ENCODE assay signal across 1 cellular context in the genomic region with DNA sequence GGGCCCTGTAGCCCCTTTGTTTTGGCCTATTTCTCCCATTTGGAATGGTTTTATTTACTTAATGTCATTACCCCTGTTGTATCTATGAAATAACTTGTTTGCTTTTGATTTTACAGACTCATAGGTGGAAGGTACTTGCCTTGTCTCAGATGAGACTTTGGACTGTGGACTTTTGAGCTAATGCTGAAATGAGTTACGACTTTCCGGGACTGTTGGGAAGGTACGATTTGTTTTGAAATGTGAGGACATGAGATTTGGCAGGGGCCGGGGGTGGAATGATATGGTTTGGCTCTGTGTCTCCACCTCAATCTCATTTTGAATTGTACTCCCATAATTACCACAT.
TF ChIP-seq lines count a peak whose summit lies in the region.

No MANE protein-coding gene starts in this region.

TF ChIP-seq in HepG2, 621 proteins besides CTCF, POLR2A, EP300 and RAD21 (continued from another document and continues in another):
- TF ChIP-seq, protein P1, sequence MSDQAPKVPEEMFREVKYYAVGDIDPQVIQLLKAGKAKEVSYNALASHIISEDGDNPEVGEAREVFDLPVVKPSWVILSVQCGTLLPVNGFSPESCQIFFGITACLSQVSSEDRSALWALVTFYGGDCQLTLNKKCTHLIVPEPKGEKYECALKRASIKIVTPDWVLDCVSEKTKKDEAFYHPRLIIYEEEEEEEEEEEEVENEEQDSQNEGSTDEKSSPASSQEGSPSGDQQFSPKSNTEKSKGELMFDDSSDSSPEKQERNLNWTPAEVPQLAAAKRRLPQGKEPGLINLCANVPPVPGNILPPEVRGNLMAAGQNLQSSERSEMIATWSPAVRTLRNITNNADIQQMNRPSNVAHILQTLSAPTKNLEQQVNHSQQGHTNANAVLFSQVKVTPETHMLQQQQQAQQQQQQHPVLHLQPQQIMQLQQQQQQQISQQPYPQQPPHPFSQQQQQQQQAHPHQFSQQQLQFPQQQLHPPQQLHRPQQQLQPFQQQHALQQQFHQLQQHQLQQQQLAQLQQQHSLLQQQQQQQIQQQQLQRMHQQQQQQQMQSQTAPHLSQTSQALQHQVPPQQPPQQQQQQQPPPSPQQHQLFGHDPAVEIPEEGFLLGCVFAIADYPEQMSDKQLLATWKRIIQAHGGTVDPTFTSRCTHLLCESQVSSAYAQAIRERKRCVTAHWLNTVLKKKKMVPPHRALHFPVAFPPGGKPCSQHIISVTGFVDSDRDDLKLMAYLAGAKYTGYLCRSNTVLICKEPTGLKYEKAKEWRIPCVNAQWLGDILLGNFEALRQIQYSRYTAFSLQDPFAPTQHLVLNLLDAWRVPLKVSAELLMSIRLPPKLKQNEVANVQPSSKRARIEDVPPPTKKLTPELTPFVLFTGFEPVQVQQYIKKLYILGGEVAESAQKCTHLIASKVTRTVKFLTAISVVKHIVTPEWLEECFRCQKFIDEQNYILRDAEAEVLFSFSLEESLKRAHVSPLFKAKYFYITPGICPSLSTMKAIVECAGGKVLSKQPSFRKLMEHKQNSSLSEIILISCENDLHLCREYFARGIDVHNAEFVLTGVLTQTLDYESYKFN (CRISPR knock-in tag; conservative IDR thresholded peaks at IDR 0.05): peak; percentile 67
- no peak for TF ChIP-seq SNRNP70 (IDR thresholded peaks at IDR 0.05; ENCODE audit: low read depth, low read length)
- TF ChIP-seq STAT5B (CRISPR knock-in tag; IDR thresholded peaks at IDR 0.05): no peak
- TF ChIP-seq RXRB (CRISPR knock-in tag; IDR thresholded peaks at IDR 0.05; ENCODE audit: borderline replicate concordance): peak; percentile 45
- no peak for TF ChIP-seq ZNF609 (CRISPR knock-in tag; IDR thresholded peaks at IDR 0.05; ENCODE audit: borderline replicate concordance)
- no peak for TF ChIP-seq ZNF562 (CRISPR knock-in tag; IDR thresholded peaks at IDR 0.05; ENCODE audit: borderline replicate concordance)
- no peak for TF ChIP-seq HES4 (CRISPR knock-in tag; IDR thresholded peaks at IDR 0.05; ENCODE audit: borderline replicate concordance)
- TF ChIP-seq SP4 (CRISPR knock-in tag; IDR thresholded peaks at IDR 0.05): no peak
- TF ChIP-seq TEAD2 (CRISPR knock-in tag; IDR thresholded peaks at IDR 0.05): no peak
- 0 out of 2 replicates have a peak, but pooled peaks have one; percentile 56 for TF ChIP-seq FOXA1 (IDR thresholded peaks at IDR 0.05)
- TF ChIP-seq FOXA1 (CRISPR knock-in tag; IDR thresholded peaks at IDR 0.05): no peak
- TF ChIP-seq POLR2AphosphoS5 (IDR thresholded peaks at IDR 0.05; ENCODE audit: low read depth, low read length): no peak
- no peak for TF ChIP-seq GABPA (IDR thresholded peaks at IDR 0.05; ENCODE audit: low read depth, low read length)
- 0 out of 2 replicates have a peak, but pooled peaks have one; percentile 18 for TF ChIP-seq GABPA (CRISPR knock-in tag; IDR thresholded peaks at IDR 0.05; ENCODE audit: low read depth)
- TF ChIP-seq, protein P2, sequence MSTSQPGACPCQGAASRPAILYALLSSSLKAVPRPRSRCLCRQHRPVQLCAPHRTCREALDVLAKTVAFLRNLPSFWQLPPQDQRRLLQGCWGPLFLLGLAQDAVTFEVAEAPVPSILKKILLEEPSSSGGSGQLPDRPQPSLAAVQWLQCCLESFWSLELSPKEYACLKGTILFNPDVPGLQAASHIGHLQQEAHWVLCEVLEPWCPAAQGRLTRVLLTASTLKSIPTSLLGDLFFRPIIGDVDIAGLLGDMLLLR (CRISPR knock-in tag; IDR thresholded peaks at IDR 0.05): no peak
- no peak for TF ChIP-seq SP1 (IDR thresholded peaks at IDR 0.05)
- no peak for TF ChIP-seq SP1 (CRISPR knock-in tag; IDR thresholded peaks at IDR 0.05)
- TF ChIP-seq NFYC (CRISPR knock-in tag; IDR thresholded peaks at IDR 0.05): no peak
- TF ChIP-seq SAP130 (CRISPR knock-in tag; IDR thresholded peaks at IDR 0.05; ENCODE audit: low read depth): no peak
- TF ChIP-seq NCOR1 (IDR thresholded peaks at IDR 0.05; ENCODE audit: borderline replicate concordance, low read length): peak; percentile 73
- no peak for TF ChIP-seq EED (CRISPR knock-in tag; IDR thresholded peaks at IDR 0.05)
- TF ChIP-seq FIP1L1 (IDR thresholded peaks at IDR 0.05; ENCODE audit: borderline replicate concordance, insufficient read depth, low read depth, low read length): no peak
- TF ChIP-seq PRDM10 (CRISPR knock-in tag; IDR thresholded peaks at IDR 0.05; ENCODE audit: low read depth): peak; percentile 63; the same call in 1 of the 2 replicates
- 0 out of 2 replicates have a peak, but pooled peaks have one; percentile 12 for TF ChIP-seq CEBPG (CRISPR knock-in tag; IDR thresholded peaks at IDR 0.05)
- no peak for TF ChIP-seq POGK (CRISPR knock-in tag; conservative IDR thresholded peaks at IDR 0.05)
- TF ChIP-seq ZBTB8A (CRISPR knock-in tag; IDR thresholded peaks at IDR 0.05; ENCODE audit: borderline replicate concordance, low read depth): no peak
- no peak for TF ChIP-seq ZNF350 (CRISPR knock-in tag; IDR thresholded peaks at IDR 0.05; ENCODE audit: borderline replicate concordance, low read depth)
- TF ChIP-seq HNF4G (IDR thresholded peaks at IDR 0.05; ENCODE audit: borderline replicate concordance, low read depth, low read length): no peak
- 0 out of 2 replicates have a peak, but pooled peaks have one; percentile 35 for TF ChIP-seq HNF4G (CRISPR knock-in tag; IDR thresholded peaks at IDR 0.05; ENCODE audit: borderline replicate concordance, low read depth)
- TF ChIP-seq HNRNPL (IDR thresholded peaks at IDR 0.05; ENCODE audit: low read depth, low read length): no peak
- TF ChIP-seq, protein P3, sequence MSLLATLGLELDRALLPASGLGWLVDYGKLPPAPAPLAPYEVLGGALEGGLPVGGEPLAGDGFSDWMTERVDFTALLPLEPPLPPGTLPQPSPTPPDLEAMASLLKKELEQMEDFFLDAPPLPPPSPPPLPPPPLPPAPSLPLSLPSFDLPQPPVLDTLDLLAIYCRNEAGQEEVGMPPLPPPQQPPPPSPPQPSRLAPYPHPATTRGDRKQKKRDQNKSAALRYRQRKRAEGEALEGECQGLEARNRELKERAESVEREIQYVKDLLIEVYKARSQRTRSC (CRISPR knock-in tag; IDR thresholded peaks at IDR 0.05; ENCODE audit: low read depth): no peak
- no peak for TF ChIP-seq ZNF800 (CRISPR knock-in tag; IDR thresholded peaks at IDR 0.05)
- no peak for TF ChIP-seq SRSF1 (optimal IDR thresholded peaks at IDR 0.05; ENCODE audit: low read depth, low read length)
- TF ChIP-seq SP5 (CRISPR knock-in tag; IDR thresholded peaks at IDR 0.05; ENCODE audit: borderline replicate concordance, low read depth): no peak
- TF ChIP-seq TFE3 (CRISPR knock-in tag; IDR thresholded peaks at IDR 0.05): no peak
